Comparison of ENCODE assay signal across 13 cellular contexts in genomic region chr3:183359036-183359435, GRCh38.
DNase-seq lines count a peak whose midpoint lies in the region; ATAC-seq and TF ChIP-seq lines count a peak whose summit lies in the region.
"Had no signal": no experiment of that assay in that cellular context is flagged by ENCODE, and none has a peak within 500 bp of the region (broad histone marks: within the 10 kb centered on the region; RNA-seq: fewer than 3 reads in every experiment).

No MANE protein-coding gene starts in this region.

- H3K9me3 Mint-ChIP-seq in nephron progenitor cell, result no peaks in the 10 kb centered on the region
- H3K9me3 Mint-ChIP-seq: CD4-positive, alpha-beta T cell had no signal

- no peak for ATAC-seq in GM21367 (IDR thresholded peaks at IDR 0.05; ENCODE audit: unreplicated experiment)

- no peaks in the 10 kb centered on the region for H3K4me1 Mint-ChIP-seq in nephron progenitor cell
- H3K4me1 Mint-ChIP-seq: B cell had no signal

- no peak overlapping the region for H3K27ac Mint-ChIP-seq in nephron progenitor cell
- H3K27ac Mint-ChIP-seq: B cell; CD4-positive, alpha-beta T cell had no signal

- no peak overlapping the region for H3K4me3 Mint-ChIP-seq in nephron progenitor cell
- H3K4me3 Mint-ChIP-seq: B cell; CD4-positive, alpha-beta T cell had no signal

- H3K27me3 ChIP-seq in SJCRH30, result no peaks in the 10 kb centered on the region

- no peak overlapping the region for H3K27ac ChIP-seq in SJCRH30
- H3K27ac ChIP-seq: HL-60 had no signal

- H3K4me3 ChIP-seq in fibroblast of mammary gland (ENCODE audit: control insufficient read depth, low read depth, low read length), result no peak overlapping the region
- no peak overlapping the region for H3K4me3 ChIP-seq in SJCRH30

- no peaks in the 10 kb centered on the region for H3K36me3 Mint-ChIP-seq in nephron progenitor cell (ENCODE audit: low read depth)

- TF ChIP-seq CTCF in fibroblast of mammary gland (conservative IDR thresholded peaks at IDR 0.05; ENCODE audit: control insufficient read depth, insufficient read depth, low read depth, low read length), result no peak
- no peak for TF ChIP-seq CTCF in nephron progenitor cell (IDR thresholded peaks at IDR 0.05)

- DNase-seq in LHCN-M2 (ENCODE audit: low read depth), result peak; percentile 32
- DNase-seq in fibroblast of mammary gland (ENCODE audit: low read depth), result peak; percentile 46
- DNase-seq in kidney tubule cell (ENCODE audit: low spot score), result peak; percentile 41
- no peak for DNase-seq in amniotic stem cell (lab: John Stamatoyannopoulos, UW)
- DNase-seq in nephron progenitor cell, result no peak
- DNase-seq in SJCRH30, result no peak
- DNase-seq: C1 segment of cervical spinal cord; Calu3; CD4-positive, alpha-beta T cell; DMS 273 treated with DMSO at 0.1 percent for 48 hours had no signal

- no peaks in the 10 kb centered on the region for H3K9me3 ChIP-seq in SJCRH30 (replicated peaks)

- no peaks in the 10 kb centered on the region for H3K36me3 ChIP-seq in SJCRH30

- H3K27me3 Mint-ChIP-seq in nephron progenitor cell (ENCODE audit: low read depth, poor library complexity), result no peaks in the 10 kb centered on the region
- H3K27me3 Mint-ChIP-seq: CD4-positive, alpha-beta T cell had no signal

- no peaks in the 10 kb centered on the region for H3K4me1 ChIP-seq in SJCRH30

Comparison
In these comparisons a context has a peak if more than half of its experiments do, and no peak if none do; other contexts are left out.
1. DNase-seq: peak in LHCN-M2 (single experiment), fibroblast of mammary gland (single experiment) and kidney tubule cell (single experiment); none in amniotic stem cell (single experiment), nephron progenitor cell (single experiment) and SJCRH30 (0 of 2).